ENCODE assay signal across 14 cellular contexts in genomic region chr11:23789938-23790371, GRCh38.
DNase-seq lines count a peak whose midpoint lies in the region; ATAC-seq and TF ChIP-seq lines count a peak whose summit lies in the region.
"Had no signal": no experiment of that assay in that cellular context is flagged by ENCODE, and none has a peak within 500 bp of the region (broad histone marks: within the 10 kb centered on the region; RNA-seq: fewer than 3 reads in every experiment).

No MANE protein-coding gene starts in this region.

- intact Hi-C loops in Calu3 (cut with micrococcal nuclease; ENCODE audit: unreplicated experiment): no loop called here

- no peak for ATAC-seq in GM18520 (IDR thresholded peaks at IDR 0.05; ENCODE audit: unreplicated experiment)
- ATAC-seq in GM19324 (IDR thresholded peaks at IDR 0.05; ENCODE audit: low FRiP score, unreplicated experiment): no peak
- ATAC-seq: activated T-cell treated with anti-CD3 and anti-CD28 coated beads, Interleukin-2, amount 50 U/mL, for 72 hours; natural killer cell had no signal

- peak overlapping the region; percentile 42 for H3K27ac Mint-ChIP-seq in Calu3 (ENCODE audit: unreplicated experiment)
- H3K27ac Mint-ChIP-seq: activated T-cell treated with anti-CD3 and anti-CD28 coated beads, Interleukin-2, amount 50 U/mL, for 72 hours; natural killer cell had no signal

- no peaks in the 10 kb centered on the region for H3K27me3 Mint-ChIP-seq in Calu3 (ENCODE audit: unreplicated experiment)

- H3K4me1 Mint-ChIP-seq in Calu3 (ENCODE audit: low read depth, unreplicated experiment): peaks cover 18% of the 10 kb centered on the region

- H3K4me3 ChIP-seq in choroid plexus epithelial cell (ENCODE audit: low read depth, low read length): no peak overlapping the region
- H3K4me3 ChIP-seq: breast epithelium had no signal

- CTCF ChIA-PET in Calu3 (lab: Charles Lee): interaction anchor here (0.6 kb wide), 1 partner anchor 13 kb away, joined by 3 read pairs; no protein-coding TSS in a partner anchor

- no peaks in the 10 kb centered on the region for H3K36me3 Mint-ChIP-seq in Calu3 (ENCODE audit: insufficient read depth, unreplicated experiment)

- H3K4me3 Mint-ChIP-seq in Calu3 (ENCODE audit: low read depth, unreplicated experiment): no peak overlapping the region
- H3K4me3 Mint-ChIP-seq: activated T-cell treated with anti-CD3 and anti-CD28 coated beads, Interleukin-2, amount 50 U/mL, for 72 hours; natural killer cell had no signal

- DNase-seq in Calu3 (peak; percentile 2), MV-4-11 (lab: John Stamatoyannopoulos, UW) (peak; percentile 80), choroid plexus epithelial cell (ENCODE audit: low read depth) (peak; percentile 50), myocyte (ENCODE audit: low read depth) (peak; percentile 21), NCI-H1694 treated with DMSO at 0.1 percent for 48 hours (lab: John Stamatoyannopoulos, UW) (no peak), NCI-H345 treated with DMSO at 0.1 percent for 48 hours (lab: John Stamatoyannopoulos, UW; ENCODE audit: unreplicated experiment) (no peak)
- DNase-seq: activated CD4-positive, alpha-beta T cell treated with anti-CD3 and anti-CD28 coated beads for 4 hours; activated T-cell treated with anti-CD3 and anti-CD28 coated beads, Interleukin-2, amount 50 U/mL, for 72 hours; natural killer cell; NCI-H1105 treated with DMSO at 0.1 percent for 48 hours; NCI-H82 had no signal

- BruUV-seq in Calu3 (replicated peaks; lab: Mats Ljungman, UMichigan): no TSS peak

- H3K9me3 Mint-ChIP-seq in Calu3 (ENCODE audit: low read depth, unreplicated experiment): no peaks in the 10 kb centered on the region
- H3K9me3 Mint-ChIP-seq: natural killer cell had no signal

- no peak for TF ChIP-seq CTCF in Calu3 (IDR thresholded peaks at IDR 0.05; ENCODE audit: unreplicated experiment)
- no peak for TF ChIP-seq CTCF in choroid plexus epithelial cell (conservative IDR thresholded peaks at IDR 0.05; ENCODE audit: low read depth, low read length)

Comparison
In these comparisons a context has a peak if more than half of its experiments do, and no peak if none do; other contexts are left out.
1. DNase-seq: peak in Calu3 (single experiment), MV-4-11 (single experiment), choroid plexus epithelial cell (single experiment) and myocyte (single experiment); none in NCI-H1694 treated with DMSO at 0.1 percent for 48 hours (single experiment) and NCI-H345 treated with DMSO at 0.1 percent for 48 hours (single experiment).